23 cellular contexts compared by ENCODE assay signal in the genomic region with DNA sequence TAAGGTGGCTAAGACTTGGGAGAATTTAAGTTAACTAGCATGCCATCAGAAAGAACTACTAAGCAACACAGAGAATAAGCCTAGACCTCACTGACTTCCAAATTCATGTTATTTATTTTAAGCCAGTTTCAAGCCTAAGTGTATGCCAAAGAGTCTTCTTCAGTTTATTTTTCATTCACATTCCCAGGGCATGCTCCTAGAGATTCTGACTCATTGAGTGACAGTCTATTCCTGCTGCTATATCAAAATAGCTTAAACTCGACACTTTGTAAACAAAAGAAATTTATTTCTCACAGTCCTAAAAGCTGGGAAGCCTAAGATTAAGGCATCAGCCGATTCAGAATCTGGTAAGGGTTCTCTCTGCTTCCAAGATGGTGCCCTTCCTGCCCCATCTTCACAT.
DNase-seq lines count a peak whose midpoint lies in the region; ATAC-seq and TF ChIP-seq lines count a peak whose summit lies in the region.
"Had no signal": no experiment of that assay in that cellular context is flagged by ENCODE, and none has a peak within 500 bp of the region (broad histone marks: within the 10 kb centered on the region; RNA-seq: fewer than 3 reads in every experiment).

No MANE protein-coding gene starts in this region.

- in situ Hi-C loops in astrocyte of the spinal cord (cut with HindIII; ENCODE audit: low sequenced_read_pairs): no loop called here

- no peaks in the 10 kb centered on the region for H3K36me3 ChIP-seq in upper lobe of right lung

- H3K27ac ChIP-seq in upper lobe of right lung: peak overlapping the region; percentile 24
- H3K27ac ChIP-seq: RWPE1 had no signal

- H3K27me3 ChIP-seq in upper lobe of right lung: no peaks in the 10 kb centered on the region

- intact Hi-C loops in upper lobe of right lung (cut with DNase I): no loop called here

- ATAC-seq in upper lobe of right lung (no peak), HG03521 (IDR thresholded peaks at IDR 0.05; ENCODE audit: unreplicated experiment) (no peak)
- ATAC-seq: CD8-positive, alpha-beta T cell; HepG2; Panc1 had no signal

- no peaks in the 10 kb centered on the region for H3K9me3 ChIP-seq in upper lobe of right lung

- H3K4me1 ChIP-seq in upper lobe of right lung: peaks cover 5% of the 10 kb centered on the region

- H3K4me3 ChIP-seq in astrocyte of the spinal cord (ENCODE audit: low read depth, low read length): no peak overlapping the region
- no peak overlapping the region for H3K4me3 ChIP-seq in fibroblast of the aortic adventitia (ENCODE audit: low read depth, low read length)
- no peak overlapping the region for H3K4me3 ChIP-seq in upper lobe of right lung

- TF ChIP-seq CTCF in astrocyte of the spinal cord (IDR thresholded peaks at IDR 0.05; ENCODE audit: low read depth, low read length): no peak
- no peak for TF ChIP-seq CTCF in fibroblast of the aortic adventitia (IDR thresholded peaks at IDR 0.05; ENCODE audit: insufficient read depth, low read length)
- TF ChIP-seq CTCF in upper lobe of right lung (IDR thresholded peaks at IDR 0.05): no peak

- DNase-seq in astrocyte of the spinal cord (ENCODE audit: low read depth, low spot score) (peak; percentile 5), dedifferentiated amniotic fluid mesenchymal stem cell (ENCODE audit: extremely low spot score) (peak; percentile 34), fibroblast of the aortic adventitia (ENCODE audit: low read depth) (peak; percentile 9), upper lobe of right lung (no peak)
- DNase-seq in stimulated activated CD4-positive, alpha-beta T cell treated with anti-CD3 and anti-CD28 coated beads, Interleukin-15, amount 100 ng/mL, for 24 hours: no peak
- DNase-seq in stimulated activated CD8-positive, alpha-beta memory T cell treated with anti-CD3 and anti-CD28 coated beads, Interleukin-4, amount 100 ng/mL, for 48 hours: no peak
- DNase-seq: C1 segment of cervical spinal cord; CD8-positive, alpha-beta T cell; DMS 273 treated with DMSO at 0.1 percent for 48 hours; DMS79; H7; Karpas-422; MV-4-11; NCI-H1105; NCI-H1436 treated with DMSO at 0.1 percent for 48 hours; NCI-H1930; NCI-H446; NCI-H524 treated with DMSO at 0.1 percent for 48 hours; SHP77 treated with DMSO at 0.1 percent for 48 hours had no signal

Comparison
In these comparisons a context has a peak if more than half of its experiments do, and no peak if none do; other contexts are left out.
1. DNase-seq: peak in astrocyte of the spinal cord (single experiment), dedifferentiated amniotic fluid mesenchymal stem cell (single experiment) and fibroblast of the aortic adventitia (single experiment); none in upper lobe of right lung (single experiment), stimulated activated CD4-positive, alpha-beta T cell treated with anti-CD3 and anti-CD28 coated beads, Interleukin-15, amount 100 ng/mL, for 24 hours (single experiment) and stimulated activated CD8-positive, alpha-beta memory T cell treated with anti-CD3 and anti-CD28 coated beads, Interleukin-4, amount 100 ng/mL, for 48 hours (single experiment).